9 cellular contexts compared by ENCODE assay signal in genomic region chr2:177263451-177264208, GRCh38. TPM values are rescaled to one million over a fixed set of nuclear protein-coding genes. Genes with fewer than 3 reads are reported as not detected.
A peak's percentile ranks its signal among the peaks of the same experiment; 100 is the strongest.
DNase-seq lines count a peak whose midpoint lies in the region; ATAC-seq, FAIRE-seq and TF ChIP-seq lines count a peak whose summit lies in the region.
"Had no signal": no experiment of that assay in that cellular context is flagged by ENCODE, and none has a peak within 500 bp of the region (broad histone marks: within the 10 kb centered on the region; RNA-seq: fewer than 3 reads in every experiment).

No MANE protein-coding gene starts in this region.

- H3K4me1 ChIP-seq in kidney (ENCODE audit: control insufficient read depth in 1 of 2, insufficient read depth in 1 of 2, low read depth in 1 of 2, low read length in 2 of 2): peaks cover 8 to 15% of the 10 kb centered on the region in 2 donors

- peak; percentile 89 for TF ChIP-seq CTCF in kidney (IDR thresholded peaks at IDR 0.05; ENCODE audit: borderline replicate concordance, extremely low read depth, insufficient read depth)

- peak; percentile 97 for DNase-seq in Ammon's horn (ENCODE audit: low spot score)
- DNase-seq in NCI-H345 treated with DMSO at 0.1 percent for 48 hours (lab: John Stamatoyannopoulos, UW; ENCODE audit: unreplicated experiment): peak; percentile 86
- peak; percentile 94 for DNase-seq in cerebellar cortex (ENCODE audit: low spot score)
- DNase-seq in kidney: peak; percentile 99
- DNase-seq in stimulated activated CD4-positive, alpha-beta T cell treated with anti-CD3 and anti-CD28 coated beads, Interleukin-15, amount 100 ng/mL, for 1 hour (ENCODE audit: low read depth in 1 of 2, low spot score in 1 of 2): peak; percentile 89 to 93

- H3K36me3 ChIP-seq in kidney (ENCODE audit: control insufficient read depth in 1 of 2, insufficient read depth in 2 of 2, low read length in 2 of 2): no peaks in the 10 kb centered on the region

- peak overlapping the region; percentile 74 to 91 for H3K4me3 ChIP-seq in kidney (ENCODE audit: low read length in 2 of 2)

- intact Hi-C loops in kidney (cut with DNase I): no loop called here

- H3K9me3 ChIP-seq in kidney (ENCODE audit: control insufficient read depth in 1 of 2, low read length in 2 of 2): no peaks in the 10 kb centered on the region

- no peak for FAIRE-seq in kidney (lab: Jason Lieb, UNC)
- FAIRE-seq: endometrium had no signal

- H3K27ac ChIP-seq in kidney (ENCODE audit: low read depth in 2 of 2, low read length in 2 of 2): peak overlapping the region; percentile 99

- peak overlapping the region; percentile 89 to 94 for H3K9ac ChIP-seq in kidney (ENCODE audit: low read length in 2 of 2)

- ATAC-seq in GM19035 (IDR thresholded peaks at IDR 0.05; ENCODE audit: unreplicated experiment): peak; percentile 51
- ATAC-seq in HG03342 (IDR thresholded peaks at IDR 0.05; ENCODE audit: unreplicated experiment): peak; percentile 50
- peak; percentile 64 to 66 for ATAC-seq in activated CD4-positive, CD25-positive, alpha-beta regulatory T cell treated with anti-CD3 and anti-CD28 coated beads, Interleukin-2, amount 50 U/mL, for 24 hours

RNA-seq across cellular contexts. Expression of gene NFE2L2, which starts 0.9 kb away (rescaled TPM):
- 149 TPM for total RNA-seq in kidney
- 105 TPM for polyA plus RNA-seq in kidney (ENCODE audit: insufficient read depth, low read depth, low replicate concordance)

RNA-seq across cellular contexts. Expression of gene HNRNPA3, which starts 51.0 kb away (rescaled TPM):
- total RNA-seq in kidney: 173 TPM
- polyA plus RNA-seq in kidney (ENCODE audit: insufficient read depth, low read depth, low replicate concordance): 156 TPM

Comparison
In these comparisons a context has a peak if more than half of its experiments do, and no peak if none do; other contexts are left out.
1. Peak in every context shown above with its lines: DNase-seq, ATAC-seq, H3K4me3 ChIP-seq and H3K27ac ChIP-seq.